8 cellular contexts compared by ENCODE assay signal in genomic region chrX:130082244-130083106, GRCh38. TPM values are rescaled to one million over a fixed set of nuclear protein-coding genes. Genes with fewer than 3 reads are reported as not detected.
A peak's percentile ranks its signal among the peaks of the same experiment; 100 is the strongest.
DNase-seq lines count a peak whose midpoint lies in the region; ATAC-seq and TF ChIP-seq lines count a peak whose summit lies in the region.

No MANE protein-coding gene starts in this region.

- peaks cover 14% of the 10 kb centered on the region for H3K79me2 ChIP-seq in DND-41 (ENCODE audit: insufficient read depth, low read length)
- H3K79me2 ChIP-seq in MM.1S (ENCODE audit: low read length) = peaks cover 4% of the 10 kb centered on the region; the same call in 1 of the 2 replicates

- H3K4me2 ChIP-seq in DND-41 (ENCODE audit: insufficient read depth, low read length) (peak overlapping the region; percentile 80), MM.1S (ENCODE audit: low read depth, low read length) (peak overlapping the region; percentile 95)

- H3K27ac ChIP-seq in DND-41 (ENCODE audit: low read length) = peak overlapping the region; percentile 90
- H3K27ac ChIP-seq in MM.1S (ENCODE audit: low read length) = no peak overlapping the region
- no peak overlapping the region for H3K27ac ChIP-seq in right cardiac atrium (ENCODE audit: low read length)
- no peak overlapping the region for H3K27ac ChIP-seq in A673 (ENCODE audit: low read depth, low read length, poor library complexity, severe bottlenecking)

- ATAC-seq in DND-41 (ENCODE audit: insufficient read depth, low read depth) (peak; percentile 82), GM21529 (IDR thresholded peaks at IDR 0.05; ENCODE audit: unreplicated experiment) (peak; percentile 57), right cardiac atrium (peak; percentile 61 to 70)

- POLR2A ChIA-PET in A673 (lab: Charles Lee; ENCODE audit: low non-redundant PET) = no interaction called here

- H3F3A ChIP-seq in MM.1S (ENCODE audit: insufficient read depth, low read length) = no peaks in the 10 kb centered on the region

- no TSS peak for BruUV-seq in A673 (replicated peaks; lab: Mats Ljungman, UMichigan)

- H4K20me1 ChIP-seq in DND-41 (ENCODE audit: insufficient read depth, low read length) (peaks cover 6% of the 10 kb centered on the region; the same call in 1 of the 2 replicates), MM.1S (ENCODE audit: insufficient read depth, low read length) (no peaks in the 10 kb centered on the region)

- H3K9ac ChIP-seq in DND-41 (ENCODE audit: low read depth, low read length) (peak overlapping the region; percentile 54), MM.1S (ENCODE audit: low read length) (peak overlapping the region; percentile 37; the same call in 1 of the 2 replicates)

- H3K4me3 ChIP-seq in DND-41 (ENCODE audit: low read depth in 1 of 2, low read length in 2 of 2) (peak overlapping the region in 1 of 2 experiments; percentile 54; a peak in 2 of 4 replicates), MM.1S (ENCODE audit: low read length) (peak overlapping the region; percentile 60), right cardiac atrium (ENCODE audit: low read length) (no peak overlapping the region), A673 (ENCODE audit: low read depth, low read length, poor library complexity, severe bottlenecking) (no peak overlapping the region)

- H3K27me3 ChIP-seq in DND-41 (ENCODE audit: insufficient read depth, low read length, poor library complexity) (no peaks in the 10 kb centered on the region), MM.1S (replicated peaks; ENCODE audit: insufficient read depth, low read length) (no peaks in the 10 kb centered on the region), right cardiac atrium (ENCODE audit: control insufficient read depth, insufficient read depth) (no peaks in the 10 kb centered on the region), A673 (replicated peaks; ENCODE audit: insufficient read depth, low read depth, low read length, poor library complexity) (no peaks in the 10 kb centered on the region)

- in situ Hi-C loops in ACHN (cut with HindIII; ENCODE audit: low pct_ligation_motif_present, low pct_unique_long_range_greater_than_20kb, low sequenced_read_pairs) = no loop called here

- DNase-seq in DND-41 (peak; percentile 91), MM.1S (peak; percentile 82), activated T-cell treated with anti-CD3 and anti-CD28 coated beads for 24 hours (ENCODE audit: low read depth) (peak; percentile 62), right cardiac atrium (peak; percentile 59 to 77 (median 76)), A673 (ENCODE audit: low spot score) (no peak), ACHN (no peak)
- peak; percentile 38 for DNase-seq in stimulated activated CD8-positive, alpha-beta memory T cell treated with anti-CD3 and anti-CD28 coated beads, Interleukin-12 subunit alpha, Interleukin-12 subunit beta, amount 100 ng/mL, for 24 hours (ENCODE audit: extremely low read depth)

- H3K36me3 ChIP-seq in DND-41 (ENCODE audit: insufficient read depth, low read length) = no peaks in the 10 kb centered on the region; the same call in 1 of the 2 replicates
- H3K36me3 ChIP-seq in MM.1S (replicated peaks; ENCODE audit: insufficient read depth, low read length) = no peaks in the 10 kb centered on the region
- no peaks in the 10 kb centered on the region for H3K36me3 ChIP-seq in A673 (ENCODE audit: insufficient read depth, low read length, poor library complexity, severe bottlenecking)

- no peaks in the 10 kb centered on the region for H3K9me2 ChIP-seq in MM.1S (replicated peaks; ENCODE audit: insufficient read depth, low read length)

- no peaks in the 10 kb centered on the region for H3K9me3 ChIP-seq in DND-41 (ENCODE audit: insufficient read depth, low read length, severe bottlenecking)
- no peaks in the 10 kb centered on the region for H3K9me3 ChIP-seq in MM.1S (replicated peaks; ENCODE audit: insufficient read depth, low read length)
- H3K9me3 ChIP-seq in right cardiac atrium (ENCODE audit: control insufficient read depth, low read length) = no peaks in the 10 kb centered on the region
- H3K9me3 ChIP-seq in A673 (ENCODE audit: low read depth, low read length, poor library complexity, severe bottlenecking) = no peaks in the 10 kb centered on the region

- H2AFZ ChIP-seq in DND-41 (ENCODE audit: low read depth, low read length) (peak overlapping the region; percentile 68), MM.1S (ENCODE audit: low read length) (peak overlapping the region; percentile 83)

- TF ChIP-seq CTCF in DND-41 (IDR thresholded peaks at IDR 0.05; ENCODE audit: borderline replicate concordance, extremely low read depth, low read length, poor library complexity, severe bottlenecking) (peak; percentile 79), MM.1S (IDR thresholded peaks at IDR 0.05; ENCODE audit: low read length) (peak; percentile 57), A673 (conservative IDR thresholded peaks at IDR 0.05; ENCODE audit: low read depth, low read length) (no peak)

- CTCF ChIA-PET in A673 (lab: Charles Lee) = no interaction called here

- intact Hi-C loops in right cardiac atrium (cut with DNase I) = loop anchor here in 3 of 4 donors (5.0 to 10.0 kb wide), 2 partner anchors 52 to 110 kb away; no protein-coding TSS in a partner anchor
- intact Hi-C loops in A673 (cut with micrococcal nuclease; ENCODE audit: unreplicated experiment) = no loop called here

- H3K4me1 ChIP-seq in DND-41 (ENCODE audit: insufficient read depth, low read length) (peaks cover 49% of the 10 kb centered on the region), MM.1S (ENCODE audit: low read length) (peaks cover 42% of the 10 kb centered on the region), right cardiac atrium (ENCODE audit: control insufficient read depth, insufficient read depth, low read length) (peaks cover 10% of the 10 kb centered on the region), A673 (ENCODE audit: insufficient read depth, low read length, poor library complexity, severe bottlenecking) (no peaks in the 10 kb centered on the region)

- 30% methylated on average over 28 of the region's 28 CpGs for WGBS in right cardiac atrium

RNA-seq across cellular contexts. Expression of gene ELF4, which starts 27.8 kb away (rescaled TPM):
- 1 to 10 TPM; 3.1 to 5.6 (median 3.9) TPM for total RNA-seq in right cardiac atrium
- polyA plus RNA-seq in right cardiac atrium = 1.7 TPM
- total RNA-seq in A673 (2021) = 8.4 and 9.0 TPM in 2 replicates

Comparison
In these comparisons a context has a peak if more than half of its experiments do, and no peak if none do; other contexts are left out.
1. DNase-seq: peak in DND-41 (single experiment), MM.1S (single experiment), activated T-cell treated with anti-CD3 and anti-CD28 coated beads for 24 hours (single experiment), right cardiac atrium (3 of 3) and stimulated activated CD8-positive, alpha-beta memory T cell treated with anti-CD3 and anti-CD28 coated beads, Interleukin-12 subunit alpha, Interleukin-12 subunit beta, amount 100 ng/mL, for 24 hours (single experiment); none in A673 (single experiment) and ACHN (single experiment).
2. Peak in every context shown above with its lines, with median percentiles within 50 percentile points of each other: ATAC-seq.